27 cellular contexts compared by ENCODE assay signal in genomic region chr9:95012902-95013301, GRCh38.
DNase-seq lines count a peak whose midpoint lies in the region; ATAC-seq and TF ChIP-seq lines count a peak whose summit lies in the region.
"Had no signal": no experiment of that assay in that cellular context is flagged by ENCODE, and none has a peak within 500 bp of the region (broad histone marks: within the 10 kb centered on the region; RNA-seq: fewer than 3 reads in every experiment).

No MANE protein-coding gene starts in this region.

- ATAC-seq in Panc1, result no peak
- ATAC-seq in thoracic aorta (ENCODE audit: insufficient number of reproducible peaks, low FRiP score, low read depth), result no peak
- ATAC-seq: activated CD4-positive, CD25-positive, alpha-beta regulatory T cell treated with anti-CD3 and anti-CD28 coated beads, Interleukin-2, amount 50 U/mL, for 24 hours; GM23338; natural killer cell; stimulated activated naive CD8-positive, alpha-beta T cell treated with anti-CD3 and anti-CD28 coated beads, Interleukin-15, amount 100 ng/mL, for 72 hours had no signal

- TF ChIP-seq CTCF in Panc1 (IDR thresholded peaks at IDR 0.05), result no peak
- TF ChIP-seq CTCF in osteoblast (IDR thresholded peaks at IDR 0.05; ENCODE audit: extremely low read depth, low read depth, low read length), result no peak
- no peak for TF ChIP-seq CTCF in thoracic aorta (IDR thresholded peaks at IDR 0.05)
- no peak for TF ChIP-seq CTCF in MM.1S (IDR thresholded peaks at IDR 0.05; ENCODE audit: low read length)
- TF ChIP-seq CTCF in thyroid gland (IDR thresholded peaks at IDR 0.05), result no peak

- H3K36me3 ChIP-seq in Panc1 (ENCODE audit: control insufficient read depth, insufficient read depth, low read length) (peaks cover 30% of the 10 kb centered on the region), osteoblast (ENCODE audit: insufficient read depth, low read length) (peaks cover 83% of the 10 kb centered on the region), thoracic aorta (peaks cover 21% of the 10 kb centered on the region), MM.1S (replicated peaks; ENCODE audit: insufficient read depth, low read length) (no peaks in the 10 kb centered on the region), thyroid gland (peaks cover 2 to 4% of the 10 kb centered on the region in 2 donors)

- H3K9me3 ChIP-seq in Panc1 (ENCODE audit: control insufficient read depth, insufficient read depth, low read depth, low read length) (no peaks in the 10 kb centered on the region), osteoblast (ENCODE audit: low read depth, low read length) (no peaks in the 10 kb centered on the region), thoracic aorta (no peaks in the 10 kb centered on the region), MM.1S (replicated peaks; ENCODE audit: insufficient read depth, low read length) (no peaks in the 10 kb centered on the region), thyroid gland (no peaks in the 10 kb centered on the region)
- H3K9me3 ChIP-seq: spleen had no signal

- H2AFZ ChIP-seq in osteoblast (ENCODE audit: low read length), result no peak overlapping the region
- H2AFZ ChIP-seq in MM.1S (ENCODE audit: low read length), result no peak overlapping the region
- H2AFZ ChIP-seq: GM23338 had no signal

- H3K4me3 ChIP-seq in Panc1 (ENCODE audit: low read depth in 2 of 2, low read length in 2 of 2) (no peak overlapping the region), osteoblast (ENCODE audit: insufficient read depth, low read length) (no peak overlapping the region), thoracic aorta (peak overlapping the region; percentile 48), MM.1S (ENCODE audit: low read length) (no peak overlapping the region), thyroid gland (replicated peaks in 1 of 3) (no peak overlapping the region)
- H3K4me3 ChIP-seq: GM23338, SK-N-MC, spleen had no signal

- H3K4me1 ChIP-seq in Panc1 (ENCODE audit: control insufficient read depth, insufficient read depth, low read length), result peaks cover 46% of the 10 kb centered on the region
- H3K4me1 ChIP-seq in osteoblast (ENCODE audit: insufficient read depth, low read length), result peaks cover 61% of the 10 kb centered on the region
- peaks cover 43 to 76% of the 10 kb centered on the region in 2 donors for H3K4me1 ChIP-seq in thoracic aorta (ENCODE audit: control insufficient read depth in 1 of 2, low read depth in 2 of 2)
- H3K4me1 ChIP-seq in MM.1S (ENCODE audit: low read length), result no peaks in the 10 kb centered on the region
- peaks cover 8 to 38% of the 10 kb centered on the region in 2 donors for H3K4me1 ChIP-seq in thyroid gland

- H3K27ac ChIP-seq in Panc1 (ENCODE audit: low read length) (peak overlapping the region; percentile 39; the same call in 1 of the 2 replicates), epithelial cell of prostate (peak overlapping the region; percentile 97), osteoblast (ENCODE audit: low read depth, low read length) (peak overlapping the region; percentile 95), thoracic aorta (peak overlapping the region; percentile 97 to 98), MM.1S (ENCODE audit: low read length) (no peak overlapping the region), thyroid gland (no peak overlapping the region)

- no TSS peak for BruUV-seq in Panc1 (replicated peaks; lab: Mats Ljungman, UMichigan)

- H3K27me3 ChIP-seq in Panc1 (ENCODE audit: control insufficient read depth, insufficient read depth, low read length) (no peaks in the 10 kb centered on the region), osteoblast (ENCODE audit: insufficient read depth, low read length) (no peaks in the 10 kb centered on the region), thoracic aorta (replicated peaks; ENCODE audit: insufficient read depth) (no peaks in the 10 kb centered on the region), MM.1S (replicated peaks; ENCODE audit: insufficient read depth, low read length) (no peaks in the 10 kb centered on the region), thyroid gland (no peaks in the 10 kb centered on the region)
- H3K27me3 ChIP-seq: spleen had no signal

- H3K4me2 ChIP-seq in osteoblast (ENCODE audit: insufficient read depth, low read length) (no peak overlapping the region), MM.1S (ENCODE audit: low read depth, low read length) (no peak overlapping the region)
- H3K4me2 ChIP-seq: GM23338 had no signal

- 87 to 95% methylated on average over 3 of the region's 3 CpGs for whole genome bisulfite sequencing in thyroid gland, 2 donors

- no peak overlapping the region for H3K9ac ChIP-seq in MM.1S (ENCODE audit: low read length)

- no peak for TF ChIP-seq POLR2A in thyroid gland (IDR thresholded peaks at IDR 0.05)

- intact Hi-C loops in Panc1 (cut with micrococcal nuclease; ENCODE audit: unreplicated experiment), result no loop called here
- intact Hi-C loops in thyroid gland (cut with DNase I), result no loop called here

- DNase-seq in Panc1 (ENCODE audit: low read depth, low spot score) (no peak), epithelial cell of prostate (ENCODE audit: low read depth, low spot score) (no peak), osteoblast (ENCODE audit: insufficient read length, low spot score, missing footprints) (no peak), thoracic aorta (ENCODE audit: low spot score) (no peak), MM.1S (no peak), middle frontal gyrus (ENCODE audit: extremely low spot score, low spot score) (no peak), thyroid gland (no peak), HuH-7.5 (ENCODE audit: low spot score) (no peak)
- DNase-seq: activated CD4-positive, alpha-beta memory T cell treated with anti-CD3 and anti-CD28 coated beads for 36 hours; activated CD8-positive, alpha-beta memory T cell treated with anti-CD3 and anti-CD28 coated beads, Interleukin-2, amount 50 U/mL, for 48 hours; activated naive CD4-positive, alpha-beta T cell treated with anti-CD3 and anti-CD28 coated beads, Interleukin-2, amount 10 ng/mL, durations not matched to agents 7 days and 5 days; amniotic stem cell; DMS 273 treated with DMSO at 0.1 percent for 48 hours; EL; islet precursor cell; natural killer cell; NCI-H1092; NCI-H1694 treated with DMSO at 0.1 percent for 48 hours; NCI-H446 treated with DMSO at 0.1 percent for 48 hours; NCI-H82; occipital lobe; retina; spleen; stimulated activated naive CD8-positive, alpha-beta T cell treated with anti-CD3 and anti-CD28 coated beads, Interleukin-15, amount 100 ng/mL, for 72 hours had no signal

- in situ Hi-C loops in Panc1 (cut with HindIII; ENCODE audit: low pct_unique_long_range_greater_than_20kb, low sequenced_read_pairs), result no loop called here

- H3K79me2 ChIP-seq in osteoblast (ENCODE audit: insufficient read depth, low read length), result peaks cover 90% of the 10 kb centered on the region
- no peaks in the 10 kb centered on the region for H3K79me2 ChIP-seq in MM.1S (ENCODE audit: low read length)

- CTCF ChIA-PET in Panc1 (lab: Charles Lee), result no interaction called here

- H4K20me1 ChIP-seq in osteoblast (ENCODE audit: insufficient read depth, low read length), result peaks cover 6% of the 10 kb centered on the region
- H4K20me1 ChIP-seq in MM.1S (ENCODE audit: insufficient read depth, low read length), result no peaks in the 10 kb centered on the region

- POLR2A ChIA-PET in Panc1 (lab: Charles Lee), result interaction anchor here (0.6 to 0.8 kb wide), 3 partner anchors 9 to 187 kb away, joined by 3 to 14 read pairs (median 7); no protein-coding TSS in a partner anchor

- no peaks in the 10 kb centered on the region for H3F3A ChIP-seq in MM.1S (ENCODE audit: insufficient read depth, low read length)

- no peaks in the 10 kb centered on the region for H3K9me2 ChIP-seq in MM.1S (replicated peaks; ENCODE audit: insufficient read depth, low read length)

Comparison
In these comparisons a context has a peak if more than half of its experiments do, and no peak if none do; other contexts are left out.
1. H3K27ac ChIP-seq: peak in Panc1 (single experiment), epithelial cell of prostate (single experiment), osteoblast (single experiment) and thoracic aorta (2 of 2); none in MM.1S (single experiment) and thyroid gland (0 of 3).